In the genomic region with DNA sequence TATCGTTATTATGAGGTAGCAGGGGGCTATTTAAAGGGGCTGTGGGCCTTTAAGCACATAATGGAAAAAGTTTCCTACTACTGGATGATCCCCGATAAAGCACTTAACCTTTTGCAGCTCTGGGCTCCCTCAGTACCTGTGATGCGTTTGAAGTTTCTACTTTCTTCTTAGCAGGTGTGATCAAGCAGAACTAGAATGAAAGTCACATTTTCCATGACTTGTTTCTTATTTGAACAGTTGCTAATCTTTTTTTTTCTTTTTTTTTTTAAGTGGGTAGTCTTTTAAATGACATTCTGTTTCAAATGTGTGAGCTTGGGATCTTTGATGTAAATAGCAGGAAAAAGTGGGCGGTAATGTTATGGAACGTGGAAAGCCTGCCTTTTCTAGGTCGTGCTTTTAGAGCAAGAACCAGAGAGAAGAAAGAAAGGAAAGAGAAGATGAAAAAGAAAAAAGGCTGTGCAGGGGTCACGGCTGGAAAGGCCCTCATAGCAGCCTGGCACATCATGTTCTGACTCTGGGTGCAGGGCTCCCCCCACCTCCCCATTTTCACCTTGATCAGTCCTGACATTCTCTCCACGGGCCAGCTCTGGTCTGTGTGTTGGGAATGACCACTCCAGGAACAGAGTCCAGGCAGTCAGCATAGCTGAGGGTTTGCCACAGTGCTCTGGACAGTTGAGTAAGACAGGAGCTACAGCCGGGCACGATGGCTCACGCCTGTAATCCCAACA, we compare ENCODE assay signal across 1 cellular context.
TF ChIP-seq lines count a peak whose summit lies in the region.

No MANE protein-coding gene starts in this region.

TF ChIP-seq in SK-N-SH, 30 proteins besides CTCF, POLR2A, EP300 and RAD21 (continued from another document):
- TF ChIP-seq, protein P1, sequence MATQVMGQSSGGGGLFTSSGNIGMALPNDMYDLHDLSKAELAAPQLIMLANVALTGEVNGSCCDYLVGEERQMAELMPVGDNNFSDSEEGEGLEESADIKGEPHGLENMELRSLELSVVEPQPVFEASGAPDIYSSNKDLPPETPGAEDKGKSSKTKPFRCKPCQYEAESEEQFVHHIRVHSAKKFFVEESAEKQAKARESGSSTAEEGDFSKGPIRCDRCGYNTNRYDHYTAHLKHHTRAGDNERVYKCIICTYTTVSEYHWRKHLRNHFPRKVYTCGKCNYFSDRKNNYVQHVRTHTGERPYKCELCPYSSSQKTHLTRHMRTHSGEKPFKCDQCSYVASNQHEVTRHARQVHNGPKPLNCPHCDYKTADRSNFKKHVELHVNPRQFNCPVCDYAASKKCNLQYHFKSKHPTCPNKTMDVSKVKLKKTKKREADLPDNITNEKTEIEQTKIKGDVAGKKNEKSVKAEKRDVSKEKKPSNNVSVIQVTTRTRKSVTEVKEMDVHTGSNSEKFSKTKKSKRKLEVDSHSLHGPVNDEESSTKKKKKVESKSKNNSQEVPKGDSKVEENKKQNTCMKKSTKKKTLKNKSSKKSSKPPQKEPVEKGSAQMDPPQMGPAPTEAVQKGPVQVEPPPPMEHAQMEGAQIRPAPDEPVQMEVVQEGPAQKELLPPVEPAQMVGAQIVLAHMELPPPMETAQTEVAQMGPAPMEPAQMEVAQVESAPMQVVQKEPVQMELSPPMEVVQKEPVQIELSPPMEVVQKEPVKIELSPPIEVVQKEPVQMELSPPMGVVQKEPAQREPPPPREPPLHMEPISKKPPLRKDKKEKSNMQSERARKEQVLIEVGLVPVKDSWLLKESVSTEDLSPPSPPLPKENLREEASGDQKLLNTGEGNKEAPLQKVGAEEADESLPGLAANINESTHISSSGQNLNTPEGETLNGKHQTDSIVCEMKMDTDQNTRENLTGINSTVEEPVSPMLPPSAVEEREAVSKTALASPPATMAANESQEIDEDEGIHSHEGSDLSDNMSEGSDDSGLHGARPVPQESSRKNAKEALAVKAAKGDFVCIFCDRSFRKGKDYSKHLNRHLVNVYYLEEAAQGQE (IDR thresholded peaks at IDR 0.05; ENCODE audit: low read depth, low read length) = no peak
- TF ChIP-seq RXRA (IDR thresholded peaks at IDR 0.05; ENCODE audit: borderline replicate concordance, low read depth) (no peak), NRF1 (IDR thresholded peaks at IDR 0.05; ENCODE audit: low read depth, low read length) (no peak), ELF1 (IDR thresholded peaks at IDR 0.05) (no peak), MEF2A (IDR thresholded peaks at IDR 0.05; ENCODE audit: borderline replicate concordance, low read depth) (no peak), FOXJ3 (CRISPR knock-in tag; IDR thresholded peaks at IDR 0.05) (no peak), JUND (IDR thresholded peaks at IDR 0.05) (no peak), SIN3A (IDR thresholded peaks at IDR 0.05; ENCODE audit: borderline replicate concordance, low read depth, low read length) (no peak), FOXM1 (IDR thresholded peaks at IDR 0.05; ENCODE audit: low read depth) (no peak), MXI1 (IDR thresholded peaks at IDR 0.05; ENCODE audit: low read depth, low read length) (no peak)
- TF ChIP-seq, protein P2, sequence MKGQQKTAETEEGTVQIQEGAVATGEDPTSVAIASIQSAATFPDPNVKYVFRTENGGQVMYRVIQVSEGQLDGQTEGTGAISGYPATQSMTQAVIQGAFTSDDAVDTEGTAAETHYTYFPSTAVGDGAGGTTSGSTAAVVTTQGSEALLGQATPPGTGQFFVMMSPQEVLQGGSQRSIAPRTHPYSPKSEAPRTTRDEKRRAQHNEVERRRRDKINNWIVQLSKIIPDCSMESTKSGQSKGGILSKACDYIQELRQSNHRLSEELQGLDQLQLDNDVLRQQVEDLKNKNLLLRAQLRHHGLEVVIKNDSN (IDR thresholded peaks at IDR 0.05; ENCODE audit: borderline replicate concordance, low read depth) = no peak
